8 cellular contexts compared by ENCODE assay signal in genomic region chr3:119098620-119099222, GRCh38. TPM values are rescaled to one million over a fixed set of nuclear protein-coding genes. Genes with fewer than 3 reads are reported as not detected.
A peak's percentile ranks its signal among the peaks of the same experiment; 100 is the strongest.
DNase-seq lines count a peak whose midpoint lies in the region; ATAC-seq, FAIRE-seq and TF ChIP-seq lines count a peak whose summit lies in the region.

No MANE protein-coding gene starts in this region.

- in situ Hi-C loops in brain microvascular endothelial cell (cut with HindIII; ENCODE audit: low pct_ligation_motif_present, low sequenced_read_pairs) = no loop called here

- peak; percentile 61 for TF ChIP-seq CTCF in AG09309 (IDR thresholded peaks at IDR 0.05; ENCODE audit: control insufficient read depth, insufficient read depth, low read depth, low read length, missing control alignments)
- TF ChIP-seq CTCF in GM10266 (IDR thresholded peaks at IDR 0.05; ENCODE audit: control insufficient read depth, insufficient read depth, low read depth, missing control alignments) = peak; percentile 58
- TF ChIP-seq CTCF in brain microvascular endothelial cell (IDR thresholded peaks at IDR 0.05; ENCODE audit: low read depth, low read length, missing control alignments) = peak; percentile 68
- TF ChIP-seq CTCF in left lung (IDR thresholded peaks at IDR 0.05) = peak; percentile 36 to 56

- H3K9me3 ChIP-seq in left lung = no peaks in the 10 kb centered on the region

- H3K4me1 ChIP-seq in left lung = no peaks in the 10 kb centered on the region

- H3K36me3 ChIP-seq in brain microvascular endothelial cell (replicated peaks) (no peaks in the 10 kb centered on the region), left lung (no peaks in the 10 kb centered on the region)

- FAIRE-seq in GM12891 (lab: Jason Lieb, UNC) = no peak

- ATAC-seq in left lung (peak; percentile 59), GM18511 (IDR thresholded peaks at IDR 0.05; ENCODE audit: unreplicated experiment) (no peak)

- peak; percentile 11 for DNase-seq in AG09309 (ENCODE audit: low read depth)
- peak; percentile 26 for DNase-seq in GM10266 (ENCODE audit: extremely low spot score)
- peak; percentile 2 for DNase-seq in NCI-H1417 treated with DMSO at 0.1 percent for 48 hours (lab: John Stamatoyannopoulos, UW)
- peak; percentile 44 for DNase-seq in brain microvascular endothelial cell
- DNase-seq in left lung = no peak
- no peak for DNase-seq in activated gamma-delta T cell (lab: John Stamatoyannopoulos, UW)
- no peak for DNase-seq in GM12891 (ENCODE audit: insufficient read length, low spot score)

- no peak for TF ChIP-seq POLR2A in GM12891 (IDR thresholded peaks at IDR 0.05; ENCODE audit: low read depth, low read length)

- no peak overlapping the region for H3K27ac ChIP-seq in brain microvascular endothelial cell
- H3K27ac ChIP-seq in left lung = no peak overlapping the region

- intact Hi-C loops in left lung (cut with DNase I) = loop anchor here in 1 of 2 donors (5.0 kb wide), 1 partner anchor 216 kb away; no protein-coding TSS in a partner anchor

- H3K4me3 ChIP-seq in AG09309 (ENCODE audit: control insufficient read depth, low read depth, low read length) = no peak overlapping the region
- no peak overlapping the region for H3K4me3 ChIP-seq in brain microvascular endothelial cell (ENCODE audit: low read depth, low read length)
- H3K4me3 ChIP-seq in left lung = no peak overlapping the region

- H3K27me3 ChIP-seq in brain microvascular endothelial cell (replicated peaks) (no peaks in the 10 kb centered on the region), left lung (no peaks in the 10 kb centered on the region)

TF ChIP-seq in GM12891, 5 proteins besides CTCF, POLR2A, EP300 and RAD21:
- no peak for TF ChIP-seq POU2F2 (IDR thresholded peaks at IDR 0.05; ENCODE audit: low read depth, low read length)
- no peak for TF ChIP-seq PAX5 (IDR thresholded peaks at IDR 0.05; ENCODE audit: insufficient read depth, low read length, severe bottlenecking)
- no peak for TF ChIP-seq SPI1 (IDR thresholded peaks at IDR 0.05; ENCODE audit: low read depth, low read length)
- TF ChIP-seq POLR2AphosphoS5 (IDR thresholded peaks at IDR 0.05; ENCODE audit: low read depth, low read length) = no peak
- TF ChIP-seq TAF1 (IDR thresholded peaks at IDR 0.05; ENCODE audit: low read depth, low read length) = no peak
TF ChIP-seq in GM12891: peak in this region for 0.

RNA-seq across cellular contexts. Expression of gene TEX55, which starts 47.2 kb away (rescaled TPM):
- not detected for total RNA-seq in left lung
- not detected for polyA plus RNA-seq in GM12891 (2012; ENCODE audit: low read depth, missing spikeins)

Comparison
In these comparisons a context has a peak if more than half of its experiments do, and no peak if none do; other contexts are left out.
1. DNase-seq: peak in AG09309 (single experiment), GM10266 (single experiment), NCI-H1417 treated with DMSO at 0.1 percent for 48 hours (single experiment) and brain microvascular endothelial cell (single experiment); none in left lung (0 of 2), activated gamma-delta T cell (single experiment) and GM12891 (single experiment).
2. Peak in every context shown above with its lines, with median percentiles within 50 percentile points of each other: CTCF ChIP-seq.